Comparison of ENCODE assay signal across 8 cellular contexts in genomic region chr5:176658007-176658599, GRCh38. TPM values are rescaled to one million over a fixed set of nuclear protein-coding genes. Genes with fewer than 3 reads are reported as not detected.
DNase-seq lines count a peak whose midpoint lies in the region; ATAC-seq and TF ChIP-seq lines count a peak whose summit lies in the region.

No MANE protein-coding gene starts in this region.

- ATAC-seq in CD4-positive, CD25-positive, alpha-beta regulatory T cell (ENCODE audit: low read depth in 2 of 2), result peak; percentile 70
- ATAC-seq in GM21360 (IDR thresholded peaks at IDR 0.05; ENCODE audit: unreplicated experiment) (peak; percentile 41), T-cell (replicated peaks in 1 of 4) (peak; percentile 71 to 79 (median 74)), HG03565 (IDR thresholded peaks at IDR 0.05; ENCODE audit: unreplicated experiment) (no peak)

- no peak overlapping the region for H3K9ac ChIP-seq in Loucy (ENCODE audit: low read depth, low read length, poor library complexity, severe bottlenecking)

- H3K27me3 Mint-ChIP-seq in CD4-positive, CD25-positive, alpha-beta regulatory T cell, result no peaks in the 10 kb centered on the region
- peaks cover 2 to 3% of the 10 kb centered on the region in 2 donors for H3K27me3 Mint-ChIP-seq in T-cell

- H3K9me2 ChIP-seq in Loucy (replicated peaks; ENCODE audit: low read depth, low read length), result no peaks in the 10 kb centered on the region

- no peak overlapping the region for H3K4me3 ChIP-seq in CD4-positive, CD25-positive, alpha-beta regulatory T cell (ENCODE audit: low read depth, low read length)
- no peak overlapping the region for H3K4me3 ChIP-seq in Loucy (ENCODE audit: low read length, poor library complexity, severe bottlenecking)
- H3K4me3 ChIP-seq in adrenal gland, result no peak overlapping the region
- no peak overlapping the region for H3K4me3 ChIP-seq in left ventricle myocardium inferior

- no peaks in the 10 kb centered on the region for H3K79me2 ChIP-seq in Loucy (ENCODE audit: insufficient read depth, low read length)

- no peaks in the 10 kb centered on the region for H4K20me1 ChIP-seq in Loucy (ENCODE audit: insufficient read depth, low read length, poor library complexity, severe bottlenecking)

- peak overlapping the region; percentile 15 to 79 (median 42) for H3K4me3 Mint-ChIP-seq in CD4-positive, CD25-positive, alpha-beta regulatory T cell
- H3K4me3 Mint-ChIP-seq in T-cell, result peak overlapping the region; percentile 68 to 78 (median 71)

- H3K27ac Mint-ChIP-seq in CD4-positive, CD25-positive, alpha-beta regulatory T cell, result peak overlapping the region in 2 of 3 donors; percentile 60 to 67
- peak overlapping the region; percentile 46 to 93 for H3K27ac Mint-ChIP-seq in T-cell

- H2AFZ ChIP-seq in Loucy (ENCODE audit: low read length), result no peak overlapping the region

- TF ChIP-seq CTCF in Loucy (conservative IDR thresholded peaks at IDR 0.05; ENCODE audit: low read length), result peak; percentile 60
- TF ChIP-seq CTCF in adrenal gland (IDR thresholded peaks at IDR 0.05), result peak; percentile 60 to 77 (median 71)
- peak; percentile 91 for TF ChIP-seq CTCF in left ventricle myocardium inferior (IDR thresholded peaks at IDR 0.05; ENCODE audit: borderline replicate concordance)

- CTCF ChIA-PET in T-cell (lab: Charles Lee), result interaction anchor here (0.6 to 2.0 kb wide), 5 partner anchors 10 to 1409 kb away, joined by 3 to 9 read pairs (median 3); partner anchors contain the start of gene CLTB (in 1 of the 2)

- no peaks in the 10 kb centered on the region for H3K9me3 Mint-ChIP-seq in CD4-positive, CD25-positive, alpha-beta regulatory T cell
- H3K9me3 Mint-ChIP-seq in T-cell, result no peaks in the 10 kb centered on the region

- H3K36me3 ChIP-seq in CD4-positive, CD25-positive, alpha-beta regulatory T cell (ENCODE audit: control insufficient read depth, insufficient read depth, low read length), result peaks cover 4% of the 10 kb centered on the region
- no peaks in the 10 kb centered on the region for H3K36me3 ChIP-seq in Loucy (ENCODE audit: insufficient read depth, low read length)
- H3K36me3 ChIP-seq in adrenal gland (replicated peaks in 1 of 2), result peaks cover 0 to 30% of the 10 kb centered on the region in 2 donors
- H3K36me3 ChIP-seq in left ventricle myocardium inferior, result peaks cover 34% of the 10 kb centered on the region

- DNase-seq in CD4-positive, CD25-positive, alpha-beta regulatory T cell, result peak; percentile 33 to 72 (median 55)
- peak; percentile 19 to 68 (median 56) for DNase-seq in T-cell
- peak; percentile 59 to 88 (median 73) for DNase-seq in adrenal gland
- DNase-seq in left ventricle myocardium inferior, result peak; percentile 60
- DNase-seq in renal cortical epithelial cell (ENCODE audit: low read depth), result peak; percentile 35

- intact Hi-C loops in adrenal gland (cut with DNase I), result loop anchor here (5.0 to 10.0 kb wide), 2 partner anchors 437 to 454 kb away; no protein-coding TSS in a partner anchor
- intact Hi-C loops in left ventricle myocardium inferior (cut with micrococcal nuclease), result no loop called here

- WGBS in adrenal gland, 4 donors, result 54 to 78% (median 65%) methylated on average over 6 to 14 of the region's 14 CpGs

- H3K4me1 ChIP-seq in CD4-positive, CD25-positive, alpha-beta regulatory T cell (ENCODE audit: control insufficient read depth, insufficient read depth, low read length, poor library complexity, severe bottlenecking), result peaks cover 37% of the 10 kb centered on the region
- H3K4me1 ChIP-seq in Loucy (ENCODE audit: insufficient read depth, low read length, poor library complexity, severe bottlenecking) (no peaks in the 10 kb centered on the region), adrenal gland (replicated peaks in 1 of 2) (peaks cover 0 to 5% of the 10 kb centered on the region in 2 donors), left ventricle myocardium inferior (peaks cover 19% of the 10 kb centered on the region)

- no peak overlapping the region for H3K4me2 ChIP-seq in Loucy (ENCODE audit: low read depth, low read length, poor library complexity, severe bottlenecking)

- no peak for TF ChIP-seq POLR2A in adrenal gland (IDR thresholded peaks at IDR 0.05)

- no peak overlapping the region for H3K27ac ChIP-seq in CD4-positive, CD25-positive, alpha-beta regulatory T cell (ENCODE audit: insufficient read depth, low read length, poor library complexity, severe bottlenecking)
- H3K27ac ChIP-seq in adrenal gland (peak overlapping the region in 1 of 5 donors; percentile 8), left ventricle myocardium inferior (replicated peaks) (no peak overlapping the region)

- H3K36me3 Mint-ChIP-seq in CD4-positive, CD25-positive, alpha-beta regulatory T cell, result peaks cover 17% of the 10 kb centered on the region
- peaks cover 15% of the 10 kb centered on the region for H3K36me3 Mint-ChIP-seq in T-cell

- no peaks in the 10 kb centered on the region for H3K27me3 ChIP-seq in CD4-positive, CD25-positive, alpha-beta regulatory T cell (ENCODE audit: control insufficient read depth, insufficient read depth, low read length)
- H3K27me3 ChIP-seq in Loucy (ENCODE audit: insufficient read depth, low read length, poor library complexity, severe bottlenecking), result no peaks in the 10 kb centered on the region
- H3K27me3 ChIP-seq in adrenal gland, result no peaks in the 10 kb centered on the region
- H3K27me3 ChIP-seq in left ventricle myocardium inferior (ENCODE audit: low read depth), result peaks cover 11% of the 10 kb centered on the region

- POLR2A ChIA-PET in T-cell (lab: Charles Lee), result no interaction called here

- H3K4me1 Mint-ChIP-seq in CD4-positive, CD25-positive, alpha-beta regulatory T cell, result peaks cover 8 to 56% (median 35%) of the 10 kb centered on the region in 4 donors
- peaks cover 38 to 46% (median 39%) of the 10 kb centered on the region in 3 donors for H3K4me1 Mint-ChIP-seq in T-cell

- H3K9me3 ChIP-seq in CD4-positive, CD25-positive, alpha-beta regulatory T cell (ENCODE audit: control insufficient read depth in 2 of 2, low read length in 2 of 2), result no peaks in the 10 kb centered on the region
- H3K9me3 ChIP-seq in Loucy (ENCODE audit: insufficient read depth, low read depth, low read length) (no peaks in the 10 kb centered on the region), adrenal gland (replicated peaks in 1 of 3) (no peaks in the 10 kb centered on the region), left ventricle myocardium inferior (replicated peaks) (no peaks in the 10 kb centered on the region)

- no peaks in the 10 kb centered on the region for H3F3A ChIP-seq in Loucy (ENCODE audit: low read depth)

RNA-seq across cellular contexts. Expression of gene TSPAN17, which starts 10.8 kb away (rescaled TPM):
- total RNA-seq in CD4-positive, CD25-positive, alpha-beta regulatory T cell, result 34.0 TPM
- polyA plus RNA-seq in CD4-positive, CD25-positive, alpha-beta regulatory T cell, result 10 to 100 TPM; 26.0 to 48.8 (median 34.1) TPM
- 10 to 100 TPM; 20.2 to 39.3 (median 30.0) TPM for total RNA-seq in T-cell
- 100 to 1,000 TPM in 1 of 8 donors, 10 to 100 TPM in 7; 25.8 to 106 (median 59.5) TPM for total RNA-seq in adrenal gland
- polyA plus RNA-seq in adrenal gland, result 10 to 100 TPM; 35.1 to 52.0 (median 43.8) TPM
- total RNA-seq in left ventricle myocardium inferior, result 31.0 TPM
- total RNA-seq in renal cortical epithelial cell, result 38.5 and 43.8 TPM in 2 replicates

RNA-seq across cellular contexts. Expression of gene EIF4E1B, which starts 27.6 kb away (rescaled TPM):
- not detected for total RNA-seq in CD4-positive, CD25-positive, alpha-beta regulatory T cell
- not detected for polyA plus RNA-seq in CD4-positive, CD25-positive, alpha-beta regulatory T cell
- total RNA-seq in T-cell (not detected), adrenal gland (under 1 TPM in 1 of 8 donors, not detected in 7; 0.28 TPM), left ventricle myocardium inferior (not detected), renal cortical epithelial cell (not detected in 2 replicates)
- under 1 TPM; 0.24 to 0.37 (median 0.24) TPM for polyA plus RNA-seq in adrenal gland

RNA-seq across cellular contexts. Expression of gene SNCB, which starts 27.8 kb away (rescaled TPM):
- not detected for total RNA-seq in CD4-positive, CD25-positive, alpha-beta regulatory T cell
- polyA plus RNA-seq in CD4-positive, CD25-positive, alpha-beta regulatory T cell, result not detected
- not detected for total RNA-seq in T-cell
- total RNA-seq in adrenal gland, result 1 to 10 TPM in 2 of 8 donors, under 1 TPM in 2, not detected in 4; 0.19 to 2.4 (median 1.4) TPM
- polyA plus RNA-seq in adrenal gland, result 1 to 10 TPM; 1.0 to 8.6 (median 2.8) TPM
- total RNA-seq in left ventricle myocardium inferior, result 0.44 TPM
- not detected in 2 replicates for total RNA-seq in renal cortical epithelial cell

RNA-seq across cellular contexts. Expression of gene GPRIN1, which starts 48.1 kb away (rescaled TPM):
- total RNA-seq in CD4-positive, CD25-positive, alpha-beta regulatory T cell, result 1.9 TPM
- polyA plus RNA-seq in CD4-positive, CD25-positive, alpha-beta regulatory T cell, result under 1 TPM; 0.24 to 0.87 (median 0.52) TPM
- total RNA-seq in T-cell, result 1 to 10 TPM in 1 of 5 donors, under 1 TPM in 4; 0.33 to 1.2 (median 0.64) TPM
- 1 to 10 TPM in 4 of 8 donors, under 1 TPM in 4; 0.42 to 4.0 (median 1.2) TPM for total RNA-seq in adrenal gland
- polyA plus RNA-seq in adrenal gland, result 1 to 10 TPM in 2 of 3 donors, under 1 TPM in 1; 0.81 to 2.2 (median 1.3) TPM
- 0.58 TPM for total RNA-seq in left ventricle myocardium inferior
- total RNA-seq in renal cortical epithelial cell, result 13.2 and 15.3 TPM in 2 replicates
